In the genomic region with DNA sequence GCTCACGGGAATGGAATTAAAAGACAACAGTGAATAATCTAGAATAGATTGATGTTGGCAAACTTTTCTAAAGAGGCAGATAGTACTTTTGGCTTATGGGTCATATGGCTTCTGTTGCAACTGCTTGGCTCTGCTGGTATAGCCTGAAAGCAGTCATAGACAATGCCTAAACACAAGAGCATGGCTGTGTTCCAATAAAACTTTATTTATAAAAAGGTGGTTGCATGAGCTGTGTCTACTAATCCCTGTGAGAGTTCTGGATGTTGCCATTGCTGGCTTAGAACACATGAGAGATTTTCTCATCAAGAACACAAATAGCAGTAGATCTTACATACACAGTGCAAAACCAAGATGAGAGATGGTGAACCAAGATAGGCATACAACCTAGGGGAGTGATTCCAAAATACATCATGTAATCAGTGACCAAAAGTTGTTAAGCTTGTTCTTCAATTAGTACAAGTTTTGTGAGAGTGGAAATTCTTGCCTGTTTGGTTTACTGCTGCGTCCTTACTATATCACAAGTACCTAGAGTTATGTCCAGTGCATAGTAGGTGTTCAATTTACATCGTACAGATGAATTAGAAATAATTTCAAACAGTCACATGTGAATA, we compare ENCODE assay signal across 26 cellular contexts.
"Had no signal": no experiment of that assay in that cellular context is flagged by ENCODE, and none has a peak within 500 bp of the region (broad histone marks: within the 10 kb centered on the region; RNA-seq: fewer than 3 reads in every experiment).

No MANE protein-coding gene starts in this region.

- H3K27me3 ChIP-seq: esophagus squamous epithelium, gastrocnemius medialis, right atrium auricular region, suprapubic skin, transverse colon, upper lobe of right lung, uterus had no signal

- H3K4me3 ChIP-seq: dorsolateral prefrontal cortex, esophagus squamous epithelium, gastrocnemius medialis, lower lobe of right lung, prostate gland, right atrium auricular region, smooth muscle cell, suprapubic skin, transverse colon, upper lobe of right lung, uterus had no signal

- FAIRE-seq: keratinocyte had no signal

- DNase-seq: dorsolateral prefrontal cortex; effector CD4-positive, alpha-beta T cell; esophagus squamous epithelium; foreskin fibroblast; gastrocnemius medialis; head of caudate nucleus; left ventricle myocardium superior; lower lobe of right lung; nephron progenitor cell; nucleus accumbens; stimulated activated CD4-positive, alpha-beta T cell treated with anti-CD3 and anti-CD28 coated beads, Interleukin-12 subunit alpha, Interleukin-12 subunit beta, amount 100 ng/mL, for 4 hours; stimulated activated CD4-positive, alpha-beta T cell treated with anti-CD3 and anti-CD28 coated beads, Interleukin-1b, Interleukin-23, amount 100 ng/mL, for 48 hours; stimulated activated CD4-positive, alpha-beta T cell treated with anti-CD3 and anti-CD28 coated beads, Interleukin-4, amount 100 ng/mL, for 1 hour; stimulated activated CD8-positive, alpha-beta memory T cell treated with anti-CD3 and anti-CD28 coated beads, Interleukin-4, amount 100 ng/mL, for 48 hours; stimulated activated naive CD4-positive, alpha-beta T cell; stimulated activated naive CD8-positive, alpha-beta T cell treated with anti-CD3 and anti-CD28 coated beads, Interleukin-15, amount 100 ng/mL, for 72 hours; transverse colon; upper lobe of right lung; uterus had no signal

- ATAC-seq: gastrocnemius medialis; left ventricle myocardium superior; lower lobe of right lung; naive thymus-derived CD8-positive, alpha-beta T cell; sciatic nerve; stimulated activated naive CD8-positive, alpha-beta T cell treated with anti-CD3 and anti-CD28 coated beads, Interleukin-15, amount 100 ng/mL, for 72 hours; upper lobe of right lung had no signal

- H3K36me3 ChIP-seq: esophagus squamous epithelium, gastrocnemius medialis, lower lobe of right lung, prostate gland, right atrium auricular region, suprapubic skin, transverse colon, upper lobe of right lung, uterus had no signal
